Comparison of ENCODE assay signal across 20 cellular contexts in the genomic region with DNA sequence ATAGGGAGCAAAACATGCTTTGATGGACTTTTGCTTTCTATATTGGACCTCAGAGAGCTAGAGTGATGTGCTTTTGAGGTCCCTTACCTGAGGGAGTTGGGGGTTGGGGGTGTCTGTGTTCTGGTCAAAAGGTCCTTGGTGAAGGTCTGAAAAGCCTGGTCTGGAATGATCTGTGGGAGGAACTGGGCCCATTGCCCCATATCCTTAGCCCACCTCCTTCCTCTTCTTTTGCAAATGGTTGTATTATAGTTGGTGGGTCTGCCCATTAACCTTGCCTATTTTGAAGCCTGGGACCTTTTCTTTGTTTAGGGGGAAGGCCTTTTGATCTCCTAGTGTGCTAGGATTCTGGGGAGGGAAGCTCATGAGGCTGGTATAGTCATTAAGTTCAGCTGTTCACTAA.
DNase-seq lines count a peak whose midpoint lies in the region; ATAC-seq, FAIRE-seq and TF ChIP-seq lines count a peak whose summit lies in the region.
"Had no signal": no experiment of that assay in that cellular context is flagged by ENCODE, and none has a peak within 500 bp of the region (broad histone marks: within the 10 kb centered on the region; RNA-seq: fewer than 3 reads in every experiment).

No MANE protein-coding gene starts in this region.

- CTCF ChIA-PET in HepG2 (lab: Yijun Ruan, JAX; ENCODE audit: low intra/inter-chr PET ratio, low total read pairs), result no interaction called here
- CTCF ChIA-PET in WTC11 (lab: Charles Lee), result no interaction called here
- CTCF ChIA-PET in activated CD4-positive, alpha-beta memory T cell treated with anti-CD3 and anti-CD28 coated beads, Interleukin-2, amount 10 ng/mL, durations not matched to agents 7 days and 5 days (lab: Charles Lee), result no interaction called here

- no peak for TF ChIP-seq EP300 in HepG2 (IDR thresholded peaks at IDR 0.05; ENCODE audit: low read depth in 2 of 2, low read length in 2 of 2)
- no peak for TF ChIP-seq EP300 in HepG2 (CRISPR knock-in tag; IDR thresholded peaks at IDR 0.05; ENCODE audit: borderline replicate concordance)

- peak overlapping the region; percentile 11; the same call in 1 of the 2 replicates for H3K27ac Mint-ChIP-seq in WTC11
- no peak overlapping the region for H3K27ac Mint-ChIP-seq in activated CD4-positive, alpha-beta memory T cell treated with anti-CD3 and anti-CD28 coated beads, Interleukin-2, amount 10 ng/mL, durations not matched to agents 7 days and 5 days
- H3K27ac Mint-ChIP-seq: CD4-positive, alpha-beta T cell had no signal

- H3K4me3 Mint-ChIP-seq in WTC11, result no peak overlapping the region
- H3K4me3 Mint-ChIP-seq in activated CD4-positive, alpha-beta memory T cell treated with anti-CD3 and anti-CD28 coated beads, Interleukin-2, amount 10 ng/mL, durations not matched to agents 7 days and 5 days, result no peak overlapping the region
- H3K4me3 Mint-ChIP-seq: CD4-positive, alpha-beta T cell had no signal

- H4K20me1 ChIP-seq in HepG2 (ENCODE audit: insufficient read depth, low read length) (peaks cover 8% of the 10 kb centered on the region), GM23248 (ENCODE audit: insufficient read depth) (no peaks in the 10 kb centered on the region)

- ATAC-seq in HepG2, result no peak
- ATAC-seq in right lobe of liver, result no peak
- peak; percentile 59 for ATAC-seq in WTC11
- ATAC-seq: HCT116 had no signal

- no peaks in the 10 kb centered on the region for H3K9me2 ChIP-seq in GM23248 (ENCODE audit: insufficient read depth)

- H3K27me3 Mint-ChIP-seq in WTC11 (ENCODE audit: low read depth), result no peaks in the 10 kb centered on the region
- peaks cover 10% of the 10 kb centered on the region for H3K27me3 Mint-ChIP-seq in activated CD4-positive, alpha-beta memory T cell treated with anti-CD3 and anti-CD28 coated beads, Interleukin-2, amount 10 ng/mL, durations not matched to agents 7 days and 5 days

- H3K27me3 ChIP-seq in HepG2 (ENCODE audit: control insufficient read depth in 1 of 2, insufficient read depth in 2 of 2, low read length in 2 of 2) (no peaks in the 10 kb centered on the region), right lobe of liver (no peaks in the 10 kb centered on the region), iPS-18a (ENCODE audit: control insufficient read depth, insufficient read depth, low read length) (no peaks in the 10 kb centered on the region), GM23248 (replicated peaks; ENCODE audit: insufficient read depth) (no peaks in the 10 kb centered on the region)

- peaks cover 2 to 5% of the 10 kb centered on the region in 2 experiments; a peak in 1 of 5 replicates for H3K36me3 ChIP-seq in HepG2 (replicated peaks in 1 of 2; ENCODE audit: control insufficient read depth in 1 of 2, insufficient read depth in 2 of 2, low read length in 2 of 2)
- no peaks in the 10 kb centered on the region for H3K36me3 ChIP-seq in right lobe of liver
- H3K36me3 ChIP-seq in iPS-18a (ENCODE audit: control insufficient read depth, low read depth, low read length), result no peaks in the 10 kb centered on the region
- H3K36me3 ChIP-seq in GM23248 (ENCODE audit: low read depth), result no peaks in the 10 kb centered on the region

- no peaks in the 10 kb centered on the region for H3K36me3 Mint-ChIP-seq in WTC11
- H3K36me3 Mint-ChIP-seq in activated CD4-positive, alpha-beta memory T cell treated with anti-CD3 and anti-CD28 coated beads, Interleukin-2, amount 10 ng/mL, durations not matched to agents 7 days and 5 days (ENCODE audit: low read depth), result no peaks in the 10 kb centered on the region

- peaks cover 34% of the 10 kb centered on the region for H3F3A ChIP-seq in GM23248 (ENCODE audit: insufficient read depth)

- in situ Hi-C loops in HepG2 (cut with HindIII; ENCODE audit: extremely low pct_ligation_motif_present, low pct_unique_long_range_greater_than_20kb), result no loop called here
- in situ Hi-C loops in GM23248 (cut with MboI), result no loop called here

- no peak for FAIRE-seq in HepG2 (lab: Jason Lieb, UNC)

- no peak for TF ChIP-seq RAD21 in HepG2 (CRISPR knock-in tag; IDR thresholded peaks at IDR 0.05)

- BruUV-seq in HepG2 (replicated peaks; lab: Mats Ljungman, UMichigan), result no TSS peak

- H3K9me3 ChIP-seq in HepG2 (ENCODE audit: low read length), result no peaks in the 10 kb centered on the region
- H3K9me3 ChIP-seq in right lobe of liver, result no peaks in the 10 kb centered on the region
- no peaks in the 10 kb centered on the region for H3K9me3 ChIP-seq in iPS-18a (ENCODE audit: control insufficient read depth, low read depth, low read length)
- no peaks in the 10 kb centered on the region for H3K9me3 ChIP-seq in GM23248 (ENCODE audit: low read depth)

- DNase-seq in HepG2 (ENCODE audit: low spot score), result no peak
- DNase-seq in right lobe of liver, result no peak
- DNase-seq in WTC11 (ENCODE audit: low spot score), result no peak
- no peak for DNase-seq in GM23248
- DNase-seq in activated CD4-positive, alpha-beta memory T cell treated with anti-CD3 and anti-CD28 coated beads, Interleukin-2, amount 10 ng/mL, durations not matched to agents 7 days and 5 days, result no peak
- no peak for DNase-seq in D341Med (ENCODE audit: low spot score)
- no peak for DNase-seq in NCI-H128 (lab: John Stamatoyannopoulos, UW; ENCODE audit: unreplicated experiment)
- DNase-seq: 8988T; CD4-positive, alpha-beta T cell; DMS53; GOT3; NCI-H1105; NCI-H2029 treated with DMSO at 0.1 percent for 48 hours; NCI-H2227 treated with DMSO at 0.1 percent for 48 hours; NCI-H526 treated with DMSO at 0.1 percent for 48 hours; PC-9; SHP77 treated with DMSO at 0.1 percent for 48 hours had no signal

- H3K4me2 ChIP-seq in HepG2 (ENCODE audit: low read depth, low read length) (no peak overlapping the region), GM23248 (ENCODE audit: unreplicated experiment) (no peak overlapping the region)
- H3K4me2 ChIP-seq: PC-9 had no signal

- TF ChIP-seq POLR2A in HepG2 (IDR thresholded peaks at IDR 0.05; ENCODE audit: insufficient read depth in 1 of 2, low read depth in 2 of 2, low read length in 2 of 2) (no peak), right lobe of liver (IDR thresholded peaks at IDR 0.05) (no peak)

- no peaks in the 10 kb centered on the region for H3K9me3 Mint-ChIP-seq in WTC11
- H3K9me3 Mint-ChIP-seq in activated CD4-positive, alpha-beta memory T cell treated with anti-CD3 and anti-CD28 coated beads, Interleukin-2, amount 10 ng/mL, durations not matched to agents 7 days and 5 days, result no peaks in the 10 kb centered on the region
- H3K9me3 Mint-ChIP-seq: CD4-positive, alpha-beta T cell had no signal

- H3K9ac ChIP-seq in HepG2 (ENCODE audit: insufficient read depth, low read depth, low read length) (no peak overlapping the region), iPS-18a (ENCODE audit: low read length) (no peak overlapping the region), GM23248 (no peak overlapping the region)

- no peak overlapping the region for H3K27ac ChIP-seq in HepG2 (ENCODE audit: extremely low read length, insufficient read depth, low read length)
- no peak overlapping the region for H3K27ac ChIP-seq in right lobe of liver
- H3K27ac ChIP-seq in iPS-18a (ENCODE audit: low read length), result no peak overlapping the region
- H3K27ac ChIP-seq in GM23248, result no peak overlapping the region
- H3K27ac ChIP-seq: PC-9, RWPE1 had no signal

- peaks cover 86% of the 10 kb centered on the region for H3K4me1 Mint-ChIP-seq in WTC11
- peaks cover 12% of the 10 kb centered on the region for H3K4me1 Mint-ChIP-seq in activated CD4-positive, alpha-beta memory T cell treated with anti-CD3 and anti-CD28 coated beads, Interleukin-2, amount 10 ng/mL, durations not matched to agents 7 days and 5 days

- POLR2A ChIA-PET in HepG2 (lab: Yijun Ruan, JAX), result no interaction called here
- POLR2A ChIA-PET in WTC11 (lab: Charles Lee), result interaction anchor here (0.9 kb wide), 1 partner anchor 14 kb away, joined by 3 read pairs; no protein-coding TSS in a partner anchor
- POLR2A ChIA-PET in activated CD4-positive, alpha-beta memory T cell treated with anti-CD3 and anti-CD28 coated beads, Interleukin-2, amount 10 ng/mL, durations not matched to agents 7 days and 5 days (lab: Charles Lee), result no interaction called here

- TF ChIP-seq CTCF in HepG2 (CRISPR knock-in tag; IDR thresholded peaks at IDR 0.05), result no peak
- no peak for TF ChIP-seq CTCF in right lobe of liver (IDR thresholded peaks at IDR 0.05)
- TF ChIP-seq CTCF in WTC11 (IDR thresholded peaks at IDR 0.05), result no peak

- intact Hi-C loops in HepG2 (cut with micrococcal nuclease; ENCODE audit: unreplicated experiment), result no loop called here
- intact Hi-C loops in right lobe of liver (cut with DNase I), result no loop called here

- H3K4me1 ChIP-seq in HepG2 (ENCODE audit: insufficient read depth, low read length) (peaks cover 85% of the 10 kb centered on the region), right lobe of liver (peaks cover 0 to 3% (median 0%) of the 10 kb centered on the region in 4 donors), iPS-18a (ENCODE audit: control insufficient read depth, low read depth, low read length) (peaks cover 24% of the 10 kb centered on the region), GM23248 (ENCODE audit: insufficient read depth) (peaks cover 30% of the 10 kb centered on the region)

- H3K79me2 ChIP-seq in HepG2 (ENCODE audit: insufficient read depth, low read length), result peaks cover 89% of the 10 kb centered on the region
- H3K79me2 ChIP-seq in GM23248 (ENCODE audit: insufficient read depth), result peaks cover 83% of the 10 kb centered on the region

- no peak overlapping the region for H3K4me3 ChIP-seq in HepG2 (replicated peaks in 1 of 3; ENCODE audit: insufficient read depth in 1 of 3, low read depth in 2 of 3, low read length in 3 of 3)
- no peak overlapping the region for H3K4me3 ChIP-seq in right lobe of liver
- peak overlapping the region; percentile 0 for H3K4me3 ChIP-seq in iPS-18a (ENCODE audit: low read length)
- H3K4me3 ChIP-seq in GM23248, result no peak overlapping the region
- H3K4me3 ChIP-seq: PC-9 had no signal

- no peak overlapping the region for H2AFZ ChIP-seq in HepG2 (ENCODE audit: low read length)
- H2AFZ ChIP-seq in GM23248, result no peak overlapping the region
- H2AFZ ChIP-seq: PC-9 had no signal

TF ChIP-seq in HepG2, 621 proteins besides CTCF, POLR2A, EP300 and RAD21:
- TF ChIP-seq ZNF672 (CRISPR knock-in tag; IDR thresholded peaks at IDR 0.05), result no peak
- TF ChIP-seq ZNF615 (CRISPR knock-in tag; IDR thresholded peaks at IDR 0.05; ENCODE audit: borderline replicate concordance), result 0 out of 2 replicates have a peak, but pooled peaks have one; percentile 27
- TF ChIP-seq CENPT (CRISPR knock-in tag; IDR thresholded peaks at IDR 0.05; ENCODE audit: low read depth), result no peak
TF ChIP-seq in HepG2: peak in this region for 1.

Comparison
In these comparisons a context has a peak if more than half of its experiments do, and no peak if none do; other contexts are left out.
1. Of the 50 proteins assayed by ChIP-seq in both HepG2 and WTC11: peak only in HepG2: none; only in WTC11: PRDM15; in both: none; in neither: 49.